10 cellular contexts compared by ENCODE assay signal in the genomic region with DNA sequence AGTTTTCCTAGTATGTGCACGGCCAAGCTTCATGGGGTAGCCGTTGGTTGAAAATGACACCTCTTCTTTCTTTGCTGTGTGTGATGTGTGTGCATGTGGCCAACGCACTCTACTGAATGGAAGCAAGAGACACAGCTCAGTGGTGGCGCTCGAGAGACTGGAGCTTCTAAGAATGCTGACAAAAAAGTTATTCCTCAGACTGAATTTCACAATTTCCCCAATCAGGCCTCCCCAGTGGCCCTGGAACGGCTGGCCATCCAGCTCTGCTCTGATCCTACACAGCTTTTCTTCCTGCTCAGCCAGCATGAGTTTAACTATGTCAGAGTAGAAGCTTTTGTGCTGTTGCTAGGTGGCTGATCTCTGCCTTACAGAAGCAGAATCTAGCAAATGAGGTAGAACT.
DNase-seq lines count a peak whose midpoint lies in the region; ATAC-seq and TF ChIP-seq lines count a peak whose summit lies in the region.
"Had no signal": no experiment of that assay in that cellular context is flagged by ENCODE, and none has a peak within 500 bp of the region (broad histone marks: within the 10 kb centered on the region; RNA-seq: fewer than 3 reads in every experiment).

No MANE protein-coding gene starts in this region.

- H3K4me1 ChIP-seq in SJCRH30 = no peaks in the 10 kb centered on the region

- TF ChIP-seq CTCF in retinal pigment epithelial cell (conservative IDR thresholded peaks at IDR 0.05; ENCODE audit: low read depth, low read length) (peak; percentile 43), GM13977 (IDR thresholded peaks at IDR 0.05; ENCODE audit: extremely low read depth, insufficient read depth, missing control alignments) (no peak)

- H3K9me3 ChIP-seq in SJCRH30 (replicated peaks) = no peaks in the 10 kb centered on the region

- in situ Hi-C loops in GM13977 (cut with MboI; ENCODE audit: low pct_unique_long_range_greater_than_20kb, low sequenced_read_pairs, unreplicated experiment) = no loop called here

- no peak overlapping the region for H3K27ac ChIP-seq in SJCRH30

- H3K4me3 ChIP-seq in retinal pigment epithelial cell (ENCODE audit: low read length) (no peak overlapping the region), SJCRH30 (no peak overlapping the region)

- peak; percentile 6 for DNase-seq in EL
- peak; percentile 48 for DNase-seq in astrocyte of the hippocampus (ENCODE audit: low read depth, low spot score)
- DNase-seq in iPS DF 4.7 (ENCODE audit: extremely low read depth, low spot score) = peak; percentile 9
- peak; percentile 43 for DNase-seq in retinal pigment epithelial cell (ENCODE audit: low read depth)
- no peak for DNase-seq in GM13977 (ENCODE audit: low spot score)
- no peak for DNase-seq in SJCRH30
- DNase-seq: stimulated activated naive CD8-positive, alpha-beta T cell treated with anti-CD3 and anti-CD28 coated beads, Interleukin-15, Interleukin-2, amounts not matched to agents 100 U/mL and 50 U/mL, for 24 hours; T-helper 2 cell had no signal

- no peaks in the 10 kb centered on the region for H3K27me3 ChIP-seq in SJCRH30

- ATAC-seq in HG02840 (IDR thresholded peaks at IDR 0.05; ENCODE audit: low FRiP score, unreplicated experiment) (no peak), HG02981 (IDR thresholded peaks at IDR 0.05; ENCODE audit: unreplicated experiment) (no peak)
- ATAC-seq: stimulated activated naive CD8-positive, alpha-beta T cell treated with anti-CD3 and anti-CD28 coated beads, Interleukin-15, Interleukin-2, amounts not matched to agents 100 U/mL and 50 U/mL, for 24 hours had no signal

- no peaks in the 10 kb centered on the region for H3K36me3 ChIP-seq in SJCRH30

Comparison
In these comparisons a context has a peak if more than half of its experiments do, and no peak if none do; other contexts are left out.
1. DNase-seq: peak in EL (single experiment), astrocyte of the hippocampus (single experiment), iPS DF 4.7 (single experiment) and retinal pigment epithelial cell (single experiment); none in GM13977 (single experiment) and SJCRH30 (0 of 2).